Comparison of ENCODE assay signal across 14 cellular contexts in genomic region chr5:154401931-154402330, GRCh38. TPM values are rescaled to one million over a fixed set of nuclear protein-coding genes. Genes with fewer than 3 reads are reported as not detected.
DNase-seq lines count a peak whose midpoint lies in the region; ATAC-seq and TF ChIP-seq lines count a peak whose summit lies in the region.
"Had no signal": no experiment of that assay in that cellular context is flagged by ENCODE, and none has a peak within 500 bp of the region (broad histone marks: within the 10 kb centered on the region; RNA-seq: fewer than 3 reads in every experiment).

No MANE protein-coding gene starts in this region.

- H3K36me3 ChIP-seq in CD8-positive, alpha-beta T cell (ENCODE audit: insufficient read depth, low read length): no peaks in the 10 kb centered on the region
- peaks cover 0 to 37% of the 10 kb centered on the region in 2 experiments for H3K36me3 ChIP-seq in mesenchymal stem cell (ENCODE audit: control insufficient read depth in 1 of 2, insufficient read depth in 2 of 2, low read depth in 1 of 2, low read length in 2 of 2)
- H3K36me3 ChIP-seq in right lobe of liver: no peaks in the 10 kb centered on the region
- H3K36me3 ChIP-seq: BE2C had no signal

- no peaks in the 10 kb centered on the region for H3K27me3 ChIP-seq in CD8-positive, alpha-beta T cell (ENCODE audit: insufficient read depth, low read length)
- H3K27me3 ChIP-seq in mesenchymal stem cell (ENCODE audit: control insufficient read depth in 1 of 2, insufficient read depth in 1 of 2, low read length in 2 of 2) (no peaks in the 10 kb centered on the region), right lobe of liver (no peaks in the 10 kb centered on the region)
- H3K27me3 ChIP-seq: BE2C had no signal

- H3K27me3 Mint-ChIP-seq in CD8-positive, alpha-beta T cell (ENCODE audit: low read depth): no peaks in the 10 kb centered on the region
- H3K27me3 Mint-ChIP-seq in chondrocyte (ENCODE audit: low read depth): no peaks in the 10 kb centered on the region
- H3K27me3 Mint-ChIP-seq: CD8-positive, alpha-beta memory T cell had no signal

- DNase-seq in CD8-positive, alpha-beta T cell: no peak
- DNase-seq in RWPE1 (ENCODE audit: low spot score): no peak
- no peak for DNase-seq in chondrocyte (ENCODE audit: low spot score)
- no peak for DNase-seq in mesenchymal stem cell
- no peak for DNase-seq in right lobe of liver
- no peak for DNase-seq in NCI-H446 (lab: John Stamatoyannopoulos, UW)
- DNase-seq in pons (ENCODE audit: low spot score): no peak
- DNase-seq: BE2C; CD8-positive, alpha-beta memory T cell; HCEC 1CT; HFFc6; IMR-90 had no signal

- H3K9ac ChIP-seq in mesenchymal stem cell (ENCODE audit: low read length): no peak overlapping the region

- no peak overlapping the region for H2BK15ac ChIP-seq in mesenchymal stem cell (ENCODE audit: low read depth, poor library complexity, severe bottlenecking)

- H3K79me1 ChIP-seq in mesenchymal stem cell (replicated peaks; ENCODE audit: low read length, poor library complexity, severe bottlenecking): no peaks in the 10 kb centered on the region

- H2BK5ac ChIP-seq in mesenchymal stem cell (ENCODE audit: low read depth, low read length, poor library complexity, severe bottlenecking): no peak overlapping the region

- intact Hi-C loops in CD8-positive, alpha-beta T cell (cut with DNase I, micrococcal nuclease): loop anchor here in 1 of 2 experiments (5.0 kb wide), 1 partner anchor 220 kb away; no protein-coding TSS in a partner anchor
- intact Hi-C loops in right lobe of liver (cut with DNase I): loop anchor here (5.0 to 10.0 kb wide), 3 partner anchors 227 to 430 kb away; no protein-coding TSS in a partner anchor

- H3K14ac ChIP-seq in mesenchymal stem cell (ENCODE audit: low read length in 2 of 2): no peak overlapping the region

- H2AK5ac ChIP-seq in mesenchymal stem cell (ENCODE audit: low read length, severe bottlenecking): no peak overlapping the region

- no peak overlapping the region for H3K4me3 ChIP-seq in CD8-positive, alpha-beta T cell (ENCODE audit: low read depth, low read length)
- H3K4me3 ChIP-seq in mesenchymal stem cell (ENCODE audit: insufficient read depth in 1 of 2, low read depth in 1 of 2, low read length in 2 of 2): no peak overlapping the region
- H3K4me3 ChIP-seq in right lobe of liver: no peak overlapping the region
- H3K4me3 ChIP-seq: A549 had no signal

- H2BK12ac ChIP-seq in mesenchymal stem cell (ENCODE audit: low read length in 2 of 2): no peak overlapping the region

- POLR2A ChIA-PET in CD8-positive, alpha-beta T cell (lab: Charles Lee): no interaction called here
- POLR2A ChIA-PET in RWPE1 (lab: Yijun Ruan, JAX; ENCODE audit: low non-redundant PET): no interaction called here

- H2BK120ac ChIP-seq in mesenchymal stem cell (ENCODE audit: low read depth, low read length): no peak overlapping the region

- no peak for ATAC-seq in CD8-positive, alpha-beta T cell
- ATAC-seq in right lobe of liver: no peak
- ATAC-seq: A549 had no signal

- H3K4me3 Mint-ChIP-seq in CD8-positive, alpha-beta T cell: no peak overlapping the region
- H3K4me3 Mint-ChIP-seq in chondrocyte (ENCODE audit: unreplicated experiment): no peak overlapping the region
- H3K4me3 Mint-ChIP-seq: CD14-positive monocyte, HFFc6 had no signal

- no peak overlapping the region for H3K18ac ChIP-seq in mesenchymal stem cell (ENCODE audit: low read depth in 1 of 2, low read length in 2 of 2)

- H3K4me2 ChIP-seq in mesenchymal stem cell (ENCODE audit: low read length, poor library complexity, severe bottlenecking): no peak overlapping the region
- H3K4me2 ChIP-seq: A549 had no signal

- 95% methylated on average over 8 of the region's 9 CpGs for WGBS in mesenchymal stem cell
- WGBS in right lobe of liver (ENCODE audit: insufficient coverage, low coverage, low lambda C conversion rate, missing lambda C conversion rate): 90% methylated on average over 2 of the region's 9 CpGs

- peak overlapping the region; percentile 31 for H4K91ac ChIP-seq in mesenchymal stem cell (ENCODE audit: low read length)

- no peak for TF ChIP-seq CTCF in CD8-positive, alpha-beta T cell (IDR thresholded peaks at IDR 0.05)
- TF ChIP-seq CTCF in RWPE1 (conservative IDR thresholded peaks at IDR 0.05; ENCODE audit: low read depth) (no peak), chondrocyte (IDR thresholded peaks at IDR 0.05) (no peak), right lobe of liver (IDR thresholded peaks at IDR 0.05) (no peak)

- H3K4ac ChIP-seq in mesenchymal stem cell (ENCODE audit: low read depth in 1 of 2, low read length in 2 of 2): no peak overlapping the region

- H3K23ac ChIP-seq in mesenchymal stem cell (ENCODE audit: low read length in 2 of 2): no peak overlapping the region

- no peaks in the 10 kb centered on the region for H3K9me3 Mint-ChIP-seq in CD8-positive, alpha-beta T cell
- H3K9me3 Mint-ChIP-seq in chondrocyte (ENCODE audit: low read depth): no peaks in the 10 kb centered on the region
- H3K9me3 Mint-ChIP-seq: CD14-positive monocyte; CD8-positive, alpha-beta memory T cell; HFFc6 had no signal

- no peak for TF ChIP-seq POLR2A in right lobe of liver (IDR thresholded peaks at IDR 0.05)

- H3K4me1 ChIP-seq in CD8-positive, alpha-beta T cell (ENCODE audit: insufficient read depth, low read length): peaks cover 8% of the 10 kb centered on the region
- H3K4me1 ChIP-seq in mesenchymal stem cell (ENCODE audit: control insufficient read depth, insufficient read depth, low read depth, low read length): peaks cover 8% of the 10 kb centered on the region
- H3K4me1 ChIP-seq in right lobe of liver: peaks cover 0 to 7% (median 0%) of the 10 kb centered on the region in 4 donors

- H2AFZ ChIP-seq in mesenchymal stem cell (ENCODE audit: low read depth, low read length): no peak overlapping the region

- peaks cover 9% of the 10 kb centered on the region for H3K4me1 Mint-ChIP-seq in CD8-positive, alpha-beta T cell (ENCODE audit: low read depth)
- H3K4me1 Mint-ChIP-seq in chondrocyte (ENCODE audit: low read depth): peaks cover 25% of the 10 kb centered on the region

- peak overlapping the region; percentile 27 for H3K27ac Mint-ChIP-seq in CD8-positive, alpha-beta T cell
- peak overlapping the region; percentile 60 for H3K27ac Mint-ChIP-seq in chondrocyte (ENCODE audit: unreplicated experiment)
- H3K27ac Mint-ChIP-seq: CD14-positive monocyte had no signal

- no peaks in the 10 kb centered on the region for H3K9me3 ChIP-seq in CD8-positive, alpha-beta T cell (ENCODE audit: low read length)
- H3K9me3 ChIP-seq in mesenchymal stem cell (ENCODE audit: control insufficient read depth, low read length): no peaks in the 10 kb centered on the region
- no peaks in the 10 kb centered on the region for H3K9me3 ChIP-seq in right lobe of liver
- H3K9me3 ChIP-seq: A549, BE2C had no signal

- H3K27ac ChIP-seq in CD8-positive, alpha-beta T cell (ENCODE audit: low read depth, low read length): no peak overlapping the region
- H3K27ac ChIP-seq in RWPE1 (peak overlapping the region; percentile 21; the same call in 1 of the 2 replicates), mesenchymal stem cell (ENCODE audit: low read length, poor library complexity, severe bottlenecking) (no peak overlapping the region), right lobe of liver (no peak overlapping the region)

- CTCF ChIA-PET in CD8-positive, alpha-beta T cell (lab: Charles Lee): no interaction called here
- CTCF ChIA-PET in RWPE1 (lab: Yijun Ruan, JAX): no interaction called here

- H3K36me3 Mint-ChIP-seq in CD8-positive, alpha-beta T cell: peaks cover 16% of the 10 kb centered on the region
- peaks cover 17% of the 10 kb centered on the region for H3K36me3 Mint-ChIP-seq in chondrocyte (ENCODE audit: low read depth)

- H4K8ac ChIP-seq in mesenchymal stem cell (ENCODE audit: low read length): no peak overlapping the region

RNA-seq across cellular contexts. Expression of gene SAP30L, which starts 43.9 kb away (rescaled TPM):
- total RNA-seq in CD8-positive, alpha-beta T cell: 10 to 100 TPM; 24.1 to 25.4 TPM
- total RNA-seq in chondrocyte (33.8 to 38.5 TPM (median 34.4 TPM) in 3 replicates), right lobe of liver (10 to 100 TPM in 5 of 6 experiments, 1 to 10 TPM in 1; 9.7 to 24.9 (median 20.1) TPM)
- 55.3 TPM for polyA plus RNA-seq in mesenchymal stem cell (2013, experiment 1 of 2)
- 54.3 TPM for polyA plus RNA-seq in mesenchymal stem cell (2013, experiment 2 of 2)
